Comparison of ENCODE assay signal across 9 cellular contexts in genomic region chr2:176118606-176119370, GRCh38. TPM values are rescaled to one million over a fixed set of nuclear protein-coding genes. Genes with fewer than 3 reads are reported as not detected.
A peak's percentile ranks its signal among the peaks of the same experiment; 100 is the strongest.
DNase-seq lines count a peak whose midpoint lies in the region; ATAC-seq and TF ChIP-seq lines count a peak whose summit lies in the region.
"Had no signal": no experiment of that assay in that cellular context is flagged by ENCODE, and none has a peak within 500 bp of the region (broad histone marks: within the 10 kb centered on the region; RNA-seq: fewer than 3 reads in every experiment).

No MANE protein-coding gene starts in this region.

- H3K4me1 Mint-ChIP-seq in endodermal cell, result no peaks in the 10 kb centered on the region

- WGBS in heart left ventricle, 4 donors, result 9 to 14% (median 12%) methylated on average over 24 of the region's 24 CpGs
- 7 to 16% methylated on average over 17 to 24 of the region's 24 CpGs for WGBS in endodermal cell (ENCODE audit: insufficient coverage in 1 of 2, insufficient read length in 1 of 2), 2 experiments
- WGBS in gastroesophageal sphincter (ENCODE audit: low coverage in 1 of 2), 2 donors, result 9 to 10% methylated on average over 14 to 24 of the region's 24 CpGs

- no peak for ATAC-seq in heart left ventricle
- ATAC-seq in upper lobe of right lung, result no peak
- ATAC-seq in GM18502 (IDR thresholded peaks at IDR 0.05; ENCODE audit: poor library complexity, unreplicated experiment), result no peak
- ATAC-seq in gastroesophageal sphincter, result no peak

- no peak for TF ChIP-seq EP300 in gastroesophageal sphincter (IDR thresholded peaks at IDR 0.05)

- DNase-seq in heart left ventricle, result no peak
- no peak for DNase-seq in cardiac septum (ENCODE audit: low spot score)
- peak; percentile 15 for DNase-seq in NCI-H748 treated with DMSO at 0.1 percent for 48 hours (lab: John Stamatoyannopoulos, UW)
- peak; percentile 85 for DNase-seq in endodermal cell
- DNase-seq in upper lobe of right lung, result no peak
- DNase-seq in EL, result no peak

- peaks cover 99% of the 10 kb centered on the region for H3K27me3 Mint-ChIP-seq in endodermal cell (ENCODE audit: insufficient read depth)

- H3K36me3 Mint-ChIP-seq in endodermal cell (ENCODE audit: low read depth), result no peaks in the 10 kb centered on the region

- H3K27ac Mint-ChIP-seq in endodermal cell, result no peak overlapping the region

- H3K27me3 ChIP-seq in heart left ventricle, result peaks cover 94 to 100% (median 99%) of the 10 kb centered on the region in 9 donors
- peaks cover 100% of the 10 kb centered on the region for H3K27me3 ChIP-seq in endodermal cell (ENCODE audit: control insufficient read depth, insufficient read depth, low read length, poor library complexity, severe bottlenecking)
- H3K27me3 ChIP-seq in upper lobe of right lung, result peaks cover 100% of the 10 kb centered on the region
- H3K27me3 ChIP-seq in gastroesophageal sphincter, result peaks cover 100% of the 10 kb centered on the region

- no peak overlapping the region for H3K4me3 Mint-ChIP-seq in endodermal cell

- H3K9ac ChIP-seq in endodermal cell (ENCODE audit: extremely low read depth, low read length, poor library complexity, severe bottlenecking), result no peak overlapping the region

- no peak overlapping the region for H3K4me3 ChIP-seq in heart left ventricle
- H3K4me3 ChIP-seq in endodermal cell (ENCODE audit: low read length), result no peak overlapping the region
- H3K4me3 ChIP-seq in upper lobe of right lung, result no peak overlapping the region
- H3K4me3 ChIP-seq in gastroesophageal sphincter, result no peak overlapping the region

- intact Hi-C loops in heart left ventricle (cut with DNase I) (no loop called here), cardiac septum (cut with DNase I) (no loop called here), upper lobe of right lung (cut with DNase I) (no loop called here)

- H3K9me3 Mint-ChIP-seq in endodermal cell, result peaks cover 13% of the 10 kb centered on the region

- TF ChIP-seq POLR2A in heart left ventricle (IDR thresholded peaks at IDR 0.05) (no peak), gastroesophageal sphincter (IDR thresholded peaks at IDR 0.05) (no peak)

- peaks cover 0 to 34% (median 13%) of the 10 kb centered on the region in 12 donors for H3K4me1 ChIP-seq in heart left ventricle
- H3K4me1 ChIP-seq in endodermal cell (ENCODE audit: control insufficient read depth, insufficient read depth, low read length), result no peaks in the 10 kb centered on the region
- H3K4me1 ChIP-seq in upper lobe of right lung, result peaks cover 11% of the 10 kb centered on the region
- peaks cover 0 to 33% (median 14%) of the 10 kb centered on the region in 3 donors for H3K4me1 ChIP-seq in gastroesophageal sphincter

- TF ChIP-seq CTCF in heart left ventricle (IDR thresholded peaks at IDR 0.05) (peak in 8 of 12 donors; percentile 6 to 27 (median 20)), endodermal cell (conservative IDR thresholded peaks at IDR 0.05) (peak; percentile 78), upper lobe of right lung (IDR thresholded peaks at IDR 0.05) (peak; percentile 17), gastroesophageal sphincter (IDR thresholded peaks at IDR 0.05) (no peak)

- H3K27ac ChIP-seq in heart left ventricle (no peak overlapping the region), endodermal cell (ENCODE audit: low read depth, low read length) (no peak overlapping the region), upper lobe of right lung (no peak overlapping the region), gastroesophageal sphincter (no peak overlapping the region)

- H3K36me3 ChIP-seq in heart left ventricle, result no peaks in the 10 kb centered on the region
- H3K36me3 ChIP-seq in endodermal cell (ENCODE audit: control insufficient read depth, insufficient read depth, low read length), result no peaks in the 10 kb centered on the region
- no peaks in the 10 kb centered on the region for H3K36me3 ChIP-seq in upper lobe of right lung
- no peaks in the 10 kb centered on the region for H3K36me3 ChIP-seq in gastroesophageal sphincter

- no peaks in the 10 kb centered on the region for H3K9me3 ChIP-seq in heart left ventricle
- peaks cover 10% of the 10 kb centered on the region for H3K9me3 ChIP-seq in endodermal cell (ENCODE audit: control insufficient read depth, low read length)
- no peaks in the 10 kb centered on the region for H3K9me3 ChIP-seq in upper lobe of right lung
- no peaks in the 10 kb centered on the region for H3K9me3 ChIP-seq in gastroesophageal sphincter

RNA-seq across cellular contexts. Expression of gene HOXD10, which starts 2.2 kb away (rescaled TPM):
- total RNA-seq in heart left ventricle (under 1 TPM in 1 of 9 donors, not detected in 8; 0.43 TPM), cardiac septum (0.16 TPM), endodermal cell (not detected), upper lobe of right lung (0.55 TPM), gastroesophageal sphincter (under 1 TPM in 3 of 4 donors, not detected in 1; 0.31 to 0.67 (median 0.52) TPM)
- under 1 TPM in 1 of 2 donors, not detected in 1; 0.03 TPM for polyA plus RNA-seq in heart left ventricle
- polyA plus RNA-seq in endodermal cell (2013, experiment 1 of 2), result 3.9 TPM
- polyA plus RNA-seq in endodermal cell (2013, experiment 2 of 2), result 2.7 TPM
- polyA plus RNA-seq: neural cell had no signal

RNA-seq across cellular contexts. Expression of gene HOXD9, which starts 3.7 kb away (rescaled TPM):
- under 1 TPM in 2 of 9 donors, not detected in 7; 0.40 to 0.43 TPM for total RNA-seq in heart left ventricle
- polyA plus RNA-seq in heart left ventricle, result under 1 TPM in 1 of 2 donors, not detected in 1; 0.23 TPM
- not detected for total RNA-seq in cardiac septum
- total RNA-seq in endodermal cell, result not detected
- 5.2 TPM for polyA plus RNA-seq in endodermal cell (2013, experiment 1 of 2)
- polyA plus RNA-seq in endodermal cell (2013, experiment 2 of 2), result 2.4 TPM
- total RNA-seq in upper lobe of right lung, result 1.6 TPM
- total RNA-seq in gastroesophageal sphincter, result 1 to 10 TPM in 2 of 4 donors, under 1 TPM in 2; 0.47 to 2.9 (median 1.2) TPM
- polyA plus RNA-seq: neural cell had no signal

RNA-seq across cellular contexts. Expression of gene HOXD8, which starts 10.7 kb away (rescaled TPM):
- 1 to 10 TPM in 3 of 9 donors, under 1 TPM in 6; 0.37 to 1.8 (median 0.59) TPM for total RNA-seq in heart left ventricle
- polyA plus RNA-seq in heart left ventricle, result under 1 TPM; 0.21 to 0.42 TPM
- total RNA-seq in cardiac septum, result 1.1 TPM
- not detected for total RNA-seq in endodermal cell
- 3.6 TPM for polyA plus RNA-seq in endodermal cell (2013, experiment 1 of 2)
- polyA plus RNA-seq in endodermal cell (2013, experiment 2 of 2), result 2.2 TPM
- 2.6 TPM for total RNA-seq in upper lobe of right lung
- total RNA-seq in gastroesophageal sphincter, result 1 to 10 TPM; 2.3 to 6.9 (median 3.4) TPM
- polyA plus RNA-seq: neural cell had no signal

RNA-seq across cellular contexts. Expression of gene HOXD11, which starts 11.7 kb away (rescaled TPM):
- total RNA-seq in heart left ventricle (not detected), cardiac septum (not detected), endodermal cell (not detected), upper lobe of right lung (not detected), gastroesophageal sphincter (not detected)
- polyA plus RNA-seq in heart left ventricle, result not detected
- 3.8 TPM for polyA plus RNA-seq in endodermal cell (2013, experiment 1 of 2)
- 2.4 TPM for polyA plus RNA-seq in endodermal cell (2013, experiment 2 of 2)
- polyA plus RNA-seq: neural cell had no signal

RNA-seq across cellular contexts. Expression of gene HOXD12, which starts 19.2 kb away (rescaled TPM):
- not detected for total RNA-seq in heart left ventricle
- not detected for polyA plus RNA-seq in heart left ventricle
- total RNA-seq in cardiac septum, result not detected
- total RNA-seq in endodermal cell, result not detected
- polyA plus RNA-seq in endodermal cell (2013, experiment 1 of 2), result 0.18 TPM
- polyA plus RNA-seq in endodermal cell (2013, experiment 2 of 2), result 0.50 TPM
- total RNA-seq in upper lobe of right lung, result not detected
- not detected for total RNA-seq in gastroesophageal sphincter
- polyA plus RNA-seq: neural cell had no signal

Comparison
In these comparisons a context has a peak if more than half of its experiments do, and no peak if none do; other contexts are left out.
1. DNase-seq: peak in NCI-H748 treated with DMSO at 0.1 percent for 48 hours (single experiment) and endodermal cell (single experiment); none in heart left ventricle (0 of 5), cardiac septum (single experiment), upper lobe of right lung (single experiment) and EL (single experiment).
2. CTCF ChIP-seq: peak in heart left ventricle (8 of 12), endodermal cell (single experiment) and upper lobe of right lung (single experiment); none in gastroesophageal sphincter (0 of 4).